Comparison of ENCODE assay signal across 8 cellular contexts in genomic region chr16:57576429-57576870, GRCh38. TPM values are rescaled to one million over a fixed set of nuclear protein-coding genes. Genes with fewer than 3 reads are reported as not detected.
DNase-seq lines count a peak whose midpoint lies in the region; FAIRE-seq and TF ChIP-seq lines count a peak whose summit lies in the region.

No MANE protein-coding gene starts in this region.

- TF ChIP-seq CTCF in A673 (conservative IDR thresholded peaks at IDR 0.05; ENCODE audit: low read depth, low read length) (peak; percentile 97), endodermal cell (conservative IDR thresholded peaks at IDR 0.05) (peak; percentile 93)

- H3K4me3 ChIP-seq in A673 (ENCODE audit: low read depth, low read length, poor library complexity, severe bottlenecking): no peak overlapping the region
- no peak overlapping the region for H3K4me3 ChIP-seq in endodermal cell (ENCODE audit: low read length)

- intact Hi-C loops in A673 (cut with micrococcal nuclease; ENCODE audit: unreplicated experiment): loop anchor here (1.0 to 10.0 kb wide), 5 partner anchors 73 to 916 kb away; partner anchors contain the start of genes CFAP20, USB1 and ZNF319

- POLR2A ChIA-PET in A673 (lab: Charles Lee; ENCODE audit: low non-redundant PET): no interaction called here

- no peak overlapping the region for H3K4me3 Mint-ChIP-seq in endodermal cell

- FAIRE-seq in GM18507 (lab: Jason Lieb, UNC): peak; percentile 89

- BruUV-seq in A673 (replicated peaks; lab: Mats Ljungman, UMichigan): no TSS peak

- no peaks in the 10 kb centered on the region for H3K4me1 ChIP-seq in A673 (ENCODE audit: insufficient read depth, low read length, poor library complexity, severe bottlenecking)
- no peaks in the 10 kb centered on the region for H3K4me1 ChIP-seq in endodermal cell (ENCODE audit: control insufficient read depth, insufficient read depth, low read length)

- DNase-seq in A673 (ENCODE audit: low spot score) (peak; percentile 75), GM18507 (ENCODE audit: extremely low spot score, insufficient read length, low read depth) (peak; percentile 56), HK-2 (ENCODE audit: unreplicated experiment) (peak; percentile 79), NOMO-1 (lab: John Stamatoyannopoulos, UW; ENCODE audit: unreplicated experiment in 2 of 2) (peak; percentile 29 to 49), endodermal cell (peak; percentile 95), mucosa of gallbladder (ENCODE audit: low spot score) (peak; percentile 79)
- DNase-seq in activated CD8-positive, alpha-beta memory T cell treated with anti-CD3 and anti-CD28 coated beads for 24 hours: peak; percentile 97
- peak; percentile 70 to 79 for DNase-seq in stimulated activated CD8-positive, alpha-beta memory T cell treated with anti-CD3 and anti-CD28 coated beads, Interleukin-7, amount 100 ng/mL, for 1 hour (ENCODE audit: low read depth in 2 of 2)

- H3K27me3 Mint-ChIP-seq in endodermal cell (ENCODE audit: insufficient read depth): peaks cover 6% of the 10 kb centered on the region

- CTCF ChIA-PET in A673 (lab: Charles Lee): interaction anchor here (0.5 to 0.8 kb wide), 6 partner anchors 9 to 576 kb away, joined by 3 to 6 read pairs (median 4); no protein-coding TSS in a partner anchor

- no peaks in the 10 kb centered on the region for H3K27me3 ChIP-seq in A673 (replicated peaks; ENCODE audit: insufficient read depth, low read depth, low read length, poor library complexity)
- no peaks in the 10 kb centered on the region for H3K27me3 ChIP-seq in endodermal cell (ENCODE audit: control insufficient read depth, insufficient read depth, low read length, poor library complexity, severe bottlenecking)

- H3K9me3 ChIP-seq in A673 (ENCODE audit: low read depth, low read length, poor library complexity, severe bottlenecking) (no peaks in the 10 kb centered on the region), endodermal cell (ENCODE audit: control insufficient read depth, low read length) (no peaks in the 10 kb centered on the region)

- H3K4me1 Mint-ChIP-seq in endodermal cell: no peaks in the 10 kb centered on the region

- H3K27ac Mint-ChIP-seq in endodermal cell: no peak overlapping the region

- H3K9me3 Mint-ChIP-seq in endodermal cell: no peaks in the 10 kb centered on the region

- H3K27ac ChIP-seq in A673 (ENCODE audit: low read depth, low read length, poor library complexity, severe bottlenecking): no peak overlapping the region
- H3K27ac ChIP-seq in endodermal cell (ENCODE audit: low read depth, low read length): no peak overlapping the region

- no peaks in the 10 kb centered on the region for H3K36me3 Mint-ChIP-seq in endodermal cell (ENCODE audit: low read depth)

- WGBS in endodermal cell (ENCODE audit: insufficient coverage in 1 of 2, insufficient read length in 1 of 2), 2 experiments: 39 to 40% methylated on average over 12 to 16 of the region's 16 CpGs

- no peak overlapping the region for H3K9ac ChIP-seq in endodermal cell (ENCODE audit: extremely low read depth, low read length, poor library complexity, severe bottlenecking)

- H3K36me3 ChIP-seq in A673 (ENCODE audit: insufficient read depth, low read length, poor library complexity, severe bottlenecking) (no peaks in the 10 kb centered on the region), endodermal cell (ENCODE audit: control insufficient read depth, insufficient read depth, low read length) (no peaks in the 10 kb centered on the region)

RNA-seq across cellular contexts. Expression of gene ADGRG5, which starts 34.0 kb away (rescaled TPM):
- not detected in 2 replicates for total RNA-seq in A673 (2021)
- 1 to 10 TPM; 3.6 to 4.8 TPM for total RNA-seq in endodermal cell
- 0.93 TPM for polyA plus RNA-seq in endodermal cell (2013, experiment 1 of 2)
- polyA plus RNA-seq in endodermal cell (2013, experiment 2 of 2): 0.29 TPM
- total RNA-seq in mucosa of gallbladder: 3.7 TPM

RNA-seq across cellular contexts. Expression of gene CCDC102A, which starts 40.1 kb away (rescaled TPM):
- total RNA-seq in A673 (2021): 10.1 and 10.3 TPM in 2 replicates
- 1 to 10 TPM; 6.7 to 9.8 TPM for total RNA-seq in endodermal cell
- 5.0 TPM for polyA plus RNA-seq in endodermal cell (2013, experiment 1 of 2)
- polyA plus RNA-seq in endodermal cell (2013, experiment 2 of 2): 5.5 TPM
- total RNA-seq in mucosa of gallbladder: 10.2 TPM

RNA-seq across cellular contexts. Expression of gene ADGRG1, which starts 52.0 kb away (rescaled TPM):
- total RNA-seq in A673 (2021) (0.75 and 1.0 TPM in 2 replicates), endodermal cell (under 1 TPM; 0.64 TPM), mucosa of gallbladder (312 TPM)
- 122 TPM for polyA plus RNA-seq in endodermal cell (2013, experiment 1 of 2)
- 97.9 TPM for polyA plus RNA-seq in endodermal cell (2013, experiment 2 of 2)

Comparison
In these comparisons a context has a peak if more than half of its experiments do, and no peak if none do; other contexts are left out.
1. DNase-seq: peak in every context shown above with its lines; median percentile 97 in activated CD8-positive, alpha-beta memory T cell treated with anti-CD3 and anti-CD28 coated beads for 24 hours; 95 in endodermal cell; 79 in HK-2; 79 in mucosa of gallbladder; 75 in A673; 74 in stimulated activated CD8-positive, alpha-beta memory T cell treated with anti-CD3 and anti-CD28 coated beads, Interleukin-7, amount 100 ng/mL, for 1 hour; 56 in GM18507; 39 in NOMO-1.
2. RNA of gene ADGRG1, which starts 52.0 kb away (total RNA-seq): 312 TPM in mucosa of gallbladder (single experiment); 0.75 to 1.0 TPM in A673 and 0.64 TPM in endodermal cell; every median in the first group is over 100 times any median in the second.